In the genomic region with DNA sequence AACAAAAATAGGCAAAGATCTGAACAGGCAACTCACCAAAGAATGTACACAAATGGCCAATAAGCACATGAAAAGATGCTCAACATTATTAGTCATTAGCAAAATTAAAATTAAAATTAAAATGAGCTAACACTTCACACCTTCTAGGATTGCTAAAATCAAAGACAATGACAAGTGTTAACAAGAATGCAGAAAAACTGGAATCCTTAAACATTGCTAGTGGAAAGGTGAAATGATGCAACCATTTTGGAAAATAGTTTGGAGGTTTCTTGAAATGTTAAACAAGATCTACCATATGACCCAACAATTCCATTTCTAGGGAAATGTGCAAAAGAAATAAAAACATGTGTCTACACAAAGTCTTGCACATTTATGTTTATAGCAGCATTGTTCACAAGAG, we compare ENCODE assay signal across 14 cellular contexts.
"Had no signal": no experiment of that assay in that cellular context is flagged by ENCODE, and none has a peak within 500 bp of the region (broad histone marks: within the 10 kb centered on the region; RNA-seq: fewer than 3 reads in every experiment).

No MANE protein-coding gene starts in this region.

- DNase-seq: effector CD4-positive, alpha-beta T cell; gastrocnemius medialis; islet precursor cell; mammary epithelial cell; naive thymus-derived CD4-positive, alpha-beta T cell; nephron progenitor cell; sigmoid colon; stimulated activated CD4-positive, alpha-beta T cell treated with anti-CD3 and anti-CD28 coated beads, Interleukin-2, amount 100 ng/mL, for 24 hours; stimulated activated CD4-positive, alpha-beta T cell treated with anti-CD3 and anti-CD28 coated beads, Interleukin-4, amount 100 ng/mL, for 4 hours; stimulated activated naive B cell treated with anti-CD40 and anti-IgM and Interleukin-4, amounts not matched to agents 10 μg/mL and 1 μg/mL and 100 μg/mL, for 72 hours had no signal

- ATAC-seq: gastrocnemius medialis; left lobe of liver; naive thymus-derived CD4-positive, alpha-beta T cell; stimulated activated naive B cell treated with anti-CD40 and anti-IgM and Interleukin-4, amounts not matched to agents 10 μg/mL and 1 μg/mL and 100 μg/mL, for 72 hours had no signal

- H3K27ac Mint-ChIP-seq: naive thymus-derived CD4-positive, alpha-beta T cell; nephron progenitor cell; stimulated activated naive B cell treated with anti-CD40 and anti-IgM and Interleukin-4, amounts not matched to agents 10 μg/mL and 1 μg/mL and 100 μg/mL, for 72 hours had no signal

- H3K36me3 ChIP-seq: esophagus muscularis mucosa, gastrocnemius medialis, sigmoid colon had no signal

- H3K4me1 Mint-ChIP-seq: stimulated activated naive B cell treated with anti-CD40 and anti-IgM and Interleukin-4, amounts not matched to agents 10 μg/mL and 1 μg/mL and 100 μg/mL, for 72 hours had no signal

- H3K36me3 Mint-ChIP-seq: stimulated activated naive B cell treated with anti-CD40 and anti-IgM and Interleukin-4, amounts not matched to agents 10 μg/mL and 1 μg/mL and 100 μg/mL, for 72 hours had no signal

- H3K4me3 ChIP-seq: coronary artery, esophagus muscularis mucosa, gastrocnemius medialis, sigmoid colon, skin epidermis had no signal

- H3K27ac ChIP-seq: coronary artery, esophagus muscularis mucosa, sigmoid colon, skin epidermis had no signal

- H3K9me3 ChIP-seq: esophagus muscularis mucosa, gastrocnemius medialis, sigmoid colon had no signal

- H3K4me3 Mint-ChIP-seq: naive thymus-derived CD4-positive, alpha-beta T cell; nephron progenitor cell; stimulated activated naive B cell treated with anti-CD40 and anti-IgM and Interleukin-4, amounts not matched to agents 10 μg/mL and 1 μg/mL and 100 μg/mL, for 72 hours had no signal

- H3K27me3 ChIP-seq: esophagus muscularis mucosa, gastrocnemius medialis, sigmoid colon had no signal
